10 cellular contexts compared by ENCODE assay signal in genomic region chr12:386651-387050, GRCh38. TPM values are rescaled to one million over a fixed set of nuclear protein-coding genes. Genes with fewer than 3 reads are reported as not detected.
DNase-seq lines count a peak whose midpoint lies in the region; ATAC-seq, FAIRE-seq and TF ChIP-seq lines count a peak whose summit lies in the region.
"Had no signal": no experiment of that assay in that cellular context is flagged by ENCODE, and none has a peak within 500 bp of the region (broad histone marks: within the 10 kb centered on the region; RNA-seq: fewer than 3 reads in every experiment).

No MANE protein-coding gene starts in this region.

- H3K4me3 Mint-ChIP-seq in astrocyte (ENCODE audit: unreplicated experiment), result peak overlapping the region; percentile 99

- no peaks in the 10 kb centered on the region for H3K9me3 Mint-ChIP-seq in astrocyte (ENCODE audit: unreplicated experiment)

- peak overlapping the region; percentile 4; the same call in 1 of the 2 replicates for H3K27ac ChIP-seq in GM23248
- H3K27ac ChIP-seq in astrocyte (ENCODE audit: low read depth, low read length), result peak overlapping the region; percentile 96
- H3K27ac ChIP-seq in lower lobe of right lung, result no peak overlapping the region

- peaks cover 7% of the 10 kb centered on the region for H3K36me3 Mint-ChIP-seq in astrocyte (ENCODE audit: low read depth, unreplicated experiment)

- peaks cover 74% of the 10 kb centered on the region for H3K79me2 ChIP-seq in GM23248 (ENCODE audit: insufficient read depth)
- peaks cover 62% of the 10 kb centered on the region for H3K79me2 ChIP-seq in astrocyte (ENCODE audit: insufficient read depth, low read length)

- H3K27me3 Mint-ChIP-seq in astrocyte (ENCODE audit: low read depth, unreplicated experiment), result no peaks in the 10 kb centered on the region

- H3K4me2 ChIP-seq in GM23248 (ENCODE audit: unreplicated experiment) (peak overlapping the region; percentile 97), astrocyte (ENCODE audit: low read length) (peak overlapping the region; percentile 91)

- peaks cover 7% of the 10 kb centered on the region for H3K4me1 Mint-ChIP-seq in astrocyte (ENCODE audit: low read depth, unreplicated experiment)

- no peak for FAIRE-seq in astrocyte (lab: Jason Lieb, UNC)

- no peak overlapping the region for H3K27ac Mint-ChIP-seq in astrocyte (ENCODE audit: unreplicated experiment)

- no peak for TF ChIP-seq CTCF in astrocyte (IDR thresholded peaks at IDR 0.05; ENCODE audit: insufficient read depth, low read depth, low read length)
- TF ChIP-seq CTCF in lower lobe of right lung (IDR thresholded peaks at IDR 0.05), result no peak

- no peaks in the 10 kb centered on the region for H3K9me2 ChIP-seq in GM23248 (ENCODE audit: insufficient read depth)

- H3K4me1 ChIP-seq in GM23248 (ENCODE audit: insufficient read depth) (peaks cover 28% of the 10 kb centered on the region), astrocyte (ENCODE audit: insufficient read depth, low read length) (peaks cover 11% of the 10 kb centered on the region), lower lobe of right lung (peaks cover 44% of the 10 kb centered on the region)

- ATAC-seq in lower lobe of right lung (no peak), GM18517 (IDR thresholded peaks at IDR 0.05; ENCODE audit: unreplicated experiment) (no peak), HG03354 (IDR thresholded peaks at IDR 0.05; ENCODE audit: poor library complexity, severe bottlenecking, unreplicated experiment) (no peak)

- H3K27me3 ChIP-seq in GM23248 (replicated peaks; ENCODE audit: insufficient read depth) (no peaks in the 10 kb centered on the region), astrocyte (ENCODE audit: insufficient read depth, low read length) (no peaks in the 10 kb centered on the region), lower lobe of right lung (ENCODE audit: low read depth) (no peaks in the 10 kb centered on the region)

- 0 out of 2 replicates have a peak, but pooled peaks cover 4% of the 10 kb centered on the region for H4K20me1 ChIP-seq in GM23248 (ENCODE audit: insufficient read depth)
- peaks cover 48% of the 10 kb centered on the region for H4K20me1 ChIP-seq in astrocyte (ENCODE audit: insufficient read depth, low read length)

- H3K9me3 ChIP-seq in GM23248 (ENCODE audit: low read depth), result no peaks in the 10 kb centered on the region
- H3K9me3 ChIP-seq in astrocyte (ENCODE audit: insufficient read depth, low read depth, low read length), result no peaks in the 10 kb centered on the region
- no peaks in the 10 kb centered on the region for H3K9me3 ChIP-seq in lower lobe of right lung

- H3K36me3 ChIP-seq in GM23248 (ENCODE audit: low read depth) (peaks cover 27% of the 10 kb centered on the region), astrocyte (ENCODE audit: insufficient read depth, low read length) (peaks cover 19% of the 10 kb centered on the region), lower lobe of right lung (peaks cover 41% of the 10 kb centered on the region)

- H3K4me3 ChIP-seq in GM23248 (peak overlapping the region; percentile 89), astrocyte (ENCODE audit: insufficient read depth, low read depth, low read length) (peak overlapping the region; percentile 87), lower lobe of right lung (peak overlapping the region; percentile 92)

- in situ Hi-C loops in GM23248 (cut with MboI), result no loop called here

- peak overlapping the region; percentile 95 for H3K9ac ChIP-seq in GM23248
- peak overlapping the region; percentile 99 for H3K9ac ChIP-seq in astrocyte (ENCODE audit: low read length)

- H3F3A ChIP-seq in GM23248 (ENCODE audit: insufficient read depth), result no peaks in the 10 kb centered on the region

- DNase-seq in AG08396 (ENCODE audit: low spot score), result peak; percentile 25
- DNase-seq in GM23248, result peak; percentile 64
- peak; percentile 63 for DNase-seq in astrocyte (ENCODE audit: low read depth)
- DNase-seq in lower lobe of right lung, result no peak
- DNase-seq in cortex of kidney (lab: John Stamatoyannopoulos, UW), result no peak
- DNase-seq in NCI-H146 treated with DMSO at 0.1 percent for 48 hours (lab: John Stamatoyannopoulos, UW; ENCODE audit: unreplicated experiment), result no peak
- DNase-seq: activated CD8-positive, alpha-beta memory T cell treated with anti-CD3 and anti-CD28 coated beads, Interleukin-2, amount 50 U/mL, for 4 hours; NCI-H524 had no signal

- H2AFZ ChIP-seq in GM23248, result no peak overlapping the region
- no peak overlapping the region for H2AFZ ChIP-seq in astrocyte (ENCODE audit: low read depth, low read length)

- 50 to 55% methylated on average over 4 of the region's 4 CpGs for WGBS in GM23248 (ENCODE audit: low coverage in 1 of 2, low lambda C conversion rate in 2 of 2, missing lambda C conversion rate in 2 of 2), 2 experiments

- intact Hi-C loops in lower lobe of right lung (cut with DNase I), result no loop called here

RNA-seq across cellular contexts. Expression of gene KDM5A, which starts 2.5 kb away (rescaled TPM):
- total RNA-seq in GM23248 (2014; rRNA removed; shearing (Covaris generic)), result 25.1 and 60.2 TPM in 2 replicates
- 28.7 and 31.4 TPM in 2 replicates for polyA plus RNA-seq in GM23248 (2016; fragmentation: Nextera tagmentation; extraction: Ambion mirVana)
- total RNA-seq in astrocyte (79.8 and 80.8 TPM in 2 replicates), lower lobe of right lung (74.2 TPM)

RNA-seq across cellular contexts. Expression of gene CCDC77, which starts 14.8 kb away (rescaled TPM):
- total RNA-seq in GM23248 (2014; rRNA removed; shearing (Covaris generic)), result 6.3 and 9.9 TPM in 2 replicates
- polyA plus RNA-seq in GM23248 (2016; fragmentation: Nextera tagmentation; extraction: Ambion mirVana), result 4.5 and 8.3 TPM in 2 replicates
- total RNA-seq in astrocyte, result 5.2 and 9.3 TPM in 2 replicates
- total RNA-seq in lower lobe of right lung, result 7.4 TPM

Comparison
In these comparisons a context has a peak if more than half of its experiments do, and no peak if none do; other contexts are left out.
1. DNase-seq: peak in AG08396 (single experiment), GM23248 (single experiment) and astrocyte (single experiment); none in lower lobe of right lung (single experiment), cortex of kidney (single experiment) and NCI-H146 treated with DMSO at 0.1 percent for 48 hours (single experiment).
2. Peak in every context shown above with its lines, with median percentiles within 50 percentile points of each other: H3K4me3 ChIP-seq.